Comparison of ENCODE assay signal across 19 cellular contexts in the genomic region with DNA sequence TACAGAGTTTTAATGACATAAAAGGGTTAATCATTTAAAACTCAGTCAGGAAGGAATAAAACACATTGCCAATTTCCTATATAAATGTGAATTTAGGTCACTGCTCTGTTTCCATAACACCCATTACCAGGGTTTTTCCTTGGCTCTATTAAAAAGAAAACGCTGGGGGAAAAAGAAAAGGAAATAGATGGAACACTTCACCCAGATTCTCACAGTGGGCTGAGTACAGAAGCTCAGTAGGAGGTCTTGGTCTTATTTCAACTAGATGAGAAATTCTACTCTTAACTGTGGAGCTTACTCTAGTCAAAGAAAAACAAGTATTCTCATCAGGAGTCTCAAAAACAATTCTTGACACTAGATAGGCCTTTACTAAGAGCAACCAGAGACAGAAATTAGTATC. TPM values are rescaled to one million over a fixed set of nuclear protein-coding genes. Genes with fewer than 3 reads are reported as not detected.
"Had no signal": no experiment of that assay in that cellular context is flagged by ENCODE, and none has a peak within 500 bp of the region (broad histone marks: within the 10 kb centered on the region; RNA-seq: fewer than 3 reads in every experiment).

No MANE protein-coding gene starts in this region.

- H3K36me3 ChIP-seq: ovary had no signal

- H3K27ac Mint-ChIP-seq: activated CD4-positive, alpha-beta memory T cell treated with anti-CD3 and anti-CD28 coated beads, Interleukin-2, amount 10 ng/mL, durations not matched to agents 7 days and 5 days; activated CD4-positive, alpha-beta T cell treated with anti-CD3 and anti-CD28 coated beads for 36 hours; activated naive CD8-positive, alpha-beta T cell treated with anti-CD3 and anti-CD28 coated beads for 36 hours; activated T-cell treated with anti-CD3 and anti-CD28 coated beads, Interleukin-2, amount 50 U/mL, for 72 hours; dendritic cell treated with granulocyte-macrophage colony-stimulating factor and Interleukin-4, amounts not matched to agents 40 ng/mL and 50 ng/mL, for 4 days; nephron progenitor cell; T-cell had no signal

- H3K4me1 Mint-ChIP-seq: activated CD4-positive, alpha-beta T cell treated with anti-CD3 and anti-CD28 coated beads for 36 hours; activated naive CD8-positive, alpha-beta T cell treated with anti-CD3 and anti-CD28 coated beads for 36 hours; immature natural killer cell; nephron progenitor cell; T-cell had no signal

- H3K9me3 ChIP-seq: esophagus muscularis mucosa, ovary, tibial artery had no signal

- ATAC-seq: activated CD4-positive, alpha-beta T cell treated with anti-CD3 and anti-CD28 coated beads for 36 hours; activated T-cell treated with anti-CD3 and anti-CD28 coated beads, Interleukin-2, amount 50 U/mL, for 72 hours; left colon; T-cell had no signal

- H3K27me3 ChIP-seq: cardiac muscle cell, esophagus muscularis mucosa, ovary, tibial artery had no signal

- H3K27ac ChIP-seq: cardiac muscle cell, esophagus muscularis mucosa, ovary, skin epidermis, tibial artery, WERI-Rb-1 had no signal

- DNase-seq: activated CD4-positive, alpha-beta memory T cell treated with anti-CD3 and anti-CD28 coated beads, Interleukin-2, amount 10 ng/mL, durations not matched to agents 7 days and 5 days; activated CD4-positive, alpha-beta T cell treated with anti-CD3 and anti-CD28 coated beads for 36 hours; activated CD8-positive, alpha-beta memory T cell treated with anti-CD3 and anti-CD28 coated beads, Interleukin-2, amount 50 U/mL, for 4 hours; activated gamma-delta T cell treated with Interleukin-2 at 50 U/mL for 16 hours; activated naive CD8-positive, alpha-beta T cell treated with anti-CD3 and anti-CD28 coated beads for 36 hours; activated T-cell treated with anti-CD3 and anti-CD28 coated beads, Interleukin-2, amount 50 U/mL, for 72 hours; immature natural killer cell; left colon; mammary epithelial cell; nephron progenitor cell; ovary; T-cell; tibial artery; WERI-Rb-1 had no signal

- H3K4me1 ChIP-seq: tibial artery had no signal

- H3K4me3 Mint-ChIP-seq: activated CD4-positive, alpha-beta memory T cell treated with anti-CD3 and anti-CD28 coated beads, Interleukin-2, amount 10 ng/mL, durations not matched to agents 7 days and 5 days; activated CD4-positive, alpha-beta T cell treated with anti-CD3 and anti-CD28 coated beads for 36 hours; activated naive CD8-positive, alpha-beta T cell treated with anti-CD3 and anti-CD28 coated beads for 36 hours; activated T-cell treated with anti-CD3 and anti-CD28 coated beads, Interleukin-2, amount 50 U/mL, for 72 hours; dendritic cell treated with granulocyte-macrophage colony-stimulating factor and Interleukin-4, amounts not matched to agents 40 ng/mL and 50 ng/mL, for 4 days; immature natural killer cell; nephron progenitor cell; T-cell had no signal

- H3K9me3 Mint-ChIP-seq: activated CD4-positive, alpha-beta memory T cell treated with anti-CD3 and anti-CD28 coated beads, Interleukin-2, amount 10 ng/mL, durations not matched to agents 7 days and 5 days; activated naive CD8-positive, alpha-beta T cell treated with anti-CD3 and anti-CD28 coated beads for 36 hours; activated T-cell treated with anti-CD3 and anti-CD28 coated beads, Interleukin-2, amount 50 U/mL, for 72 hours; dendritic cell treated with granulocyte-macrophage colony-stimulating factor and Interleukin-4, amounts not matched to agents 40 ng/mL and 50 ng/mL, for 4 days; immature natural killer cell; nephron progenitor cell; T-cell had no signal

- H3K4me3 ChIP-seq: cardiac muscle cell, esophagus muscularis mucosa, ovary, skin epidermis, tibial artery had no signal

- H3K27me3 Mint-ChIP-seq: activated CD4-positive, alpha-beta memory T cell treated with anti-CD3 and anti-CD28 coated beads, Interleukin-2, amount 10 ng/mL, durations not matched to agents 7 days and 5 days; activated CD4-positive, alpha-beta T cell treated with anti-CD3 and anti-CD28 coated beads for 36 hours; activated naive CD8-positive, alpha-beta T cell treated with anti-CD3 and anti-CD28 coated beads for 36 hours; dendritic cell treated with granulocyte-macrophage colony-stimulating factor and Interleukin-4, amounts not matched to agents 40 ng/mL and 50 ng/mL, for 4 days; T-cell had no signal

RNA-seq across cellular contexts. Expression of a gene that starts 38.1 kb away (rescaled TPM):
- total RNA-seq: activated CD4-positive, alpha-beta memory T cell treated with anti-CD3 and anti-CD28 coated beads, Interleukin-2, amount 10 ng/mL, durations not matched to agents 7 days and 5 days; activated CD4-positive, alpha-beta T cell treated with anti-CD3 and anti-CD28 coated beads for 36 hours; activated naive CD8-positive, alpha-beta T cell treated with anti-CD3 and anti-CD28 coated beads for 36 hours; activated T-cell treated with anti-CD3 and anti-CD28 coated beads, Interleukin-2, amount 50 U/mL, for 72 hours; cardiac muscle cell; esophagus muscularis mucosa; fibroblast of villous mesenchyme; left colon; ovary; T-cell had no signal
